Comparison of ENCODE assay signal across 11 cellular contexts in genomic region chr22:23695748-23696325, GRCh38. TPM values are rescaled to one million over a fixed set of nuclear protein-coding genes. Genes with fewer than 3 reads are reported as not detected.
DNase-seq lines count a peak whose midpoint lies in the region; ATAC-seq, FAIRE-seq and TF ChIP-seq lines count a peak whose summit lies in the region.
"Had no signal": no experiment of that assay in that cellular context is flagged by ENCODE, and none has a peak within 500 bp of the region (broad histone marks: within the 10 kb centered on the region; RNA-seq: fewer than 3 reads in every experiment).

No MANE protein-coding gene starts in this region.

- TF ChIP-seq POLR2A in GM12891 (IDR thresholded peaks at IDR 0.05; ENCODE audit: low read depth, low read length) = no peak

- H3K4me3 ChIP-seq in astrocyte (ENCODE audit: insufficient read depth, low read depth, low read length) = no peak overlapping the region
- H3K4me3 ChIP-seq in skin epidermis = peak overlapping the region in 1 of 7 experiments; percentile 24

- no peaks in the 10 kb centered on the region for H3K27me3 ChIP-seq in astrocyte (ENCODE audit: insufficient read depth, low read length)

- H3K27me3 Mint-ChIP-seq in astrocyte (ENCODE audit: low read depth, unreplicated experiment) = no peaks in the 10 kb centered on the region

- H3K27ac ChIP-seq in astrocyte (ENCODE audit: low read depth, low read length) (no peak overlapping the region), skin epidermis (peak overlapping the region in 16 of 21 experiments; percentile 32 to 93 (median 73))

- no peaks in the 10 kb centered on the region for H3K9me3 Mint-ChIP-seq in astrocyte (ENCODE audit: unreplicated experiment)

- peak overlapping the region; percentile 47 for H3K27ac Mint-ChIP-seq in astrocyte (ENCODE audit: unreplicated experiment)

- H3K4me3 Mint-ChIP-seq in astrocyte (ENCODE audit: unreplicated experiment) = no peak overlapping the region

- H3K9me3 ChIP-seq in astrocyte (ENCODE audit: insufficient read depth, low read depth, low read length) = no peaks in the 10 kb centered on the region

- H4K20me1 ChIP-seq in astrocyte (ENCODE audit: insufficient read depth, low read length) = peaks cover 25% of the 10 kb centered on the region

- H3K4me2 ChIP-seq in astrocyte (ENCODE audit: low read length) = no peak overlapping the region

- H3K79me2 ChIP-seq in astrocyte (ENCODE audit: insufficient read depth, low read length) = no peaks in the 10 kb centered on the region

- FAIRE-seq in GM12891 (lab: Jason Lieb, UNC) (peak; percentile 33), astrocyte (lab: Jason Lieb, UNC) (no peak)
- FAIRE-seq: frontal cortex, keratinocyte had no signal

- H2AFZ ChIP-seq in astrocyte (ENCODE audit: low read depth, low read length) = no peak overlapping the region

- H3K4me1 ChIP-seq in astrocyte (ENCODE audit: insufficient read depth, low read length) = peaks cover 10% of the 10 kb centered on the region

- DNase-seq in GM12891 (ENCODE audit: insufficient read length, low spot score) = no peak
- DNase-seq in astrocyte (ENCODE audit: low read depth) = no peak
- DNase-seq in amygdala (lab: John Stamatoyannopoulos, UW) = no peak
- DNase-seq in kidney glomerular epithelial cell (lab: John Stamatoyannopoulos, UW) = no peak
- DNase-seq: NCI-H345 had no signal

- no peak overlapping the region for H3K9ac ChIP-seq in astrocyte (ENCODE audit: low read length)

- TF ChIP-seq CTCF in astrocyte (IDR thresholded peaks at IDR 0.05; ENCODE audit: insufficient read depth, low read depth, low read length) = no peak

- ATAC-seq in HG03139 (IDR thresholded peaks at IDR 0.05; ENCODE audit: unreplicated experiment) (peak; percentile 13), HG02642 (IDR thresholded peaks at IDR 0.05; ENCODE audit: poor library complexity, unreplicated experiment) (no peak)

- H3K36me3 ChIP-seq in astrocyte (ENCODE audit: insufficient read depth, low read length) = peaks cover 12% of the 10 kb centered on the region

- H3K4me1 Mint-ChIP-seq in astrocyte (ENCODE audit: low read depth, unreplicated experiment) = peaks cover 5% of the 10 kb centered on the region

- H3K36me3 Mint-ChIP-seq in astrocyte (ENCODE audit: low read depth, unreplicated experiment) = peaks cover 36% of the 10 kb centered on the region

TF ChIP-seq in GM12891, 5 proteins besides CTCF, POLR2A, EP300 and RAD21:
- TF ChIP-seq PAX5 (IDR thresholded peaks at IDR 0.05; ENCODE audit: insufficient read depth, low read length, severe bottlenecking) = no peak
- TF ChIP-seq TAF1 (IDR thresholded peaks at IDR 0.05; ENCODE audit: low read depth, low read length) = no peak
- TF ChIP-seq POLR2AphosphoS5 (IDR thresholded peaks at IDR 0.05; ENCODE audit: low read depth, low read length) = no peak
- no peak for TF ChIP-seq POU2F2 (IDR thresholded peaks at IDR 0.05; ENCODE audit: low read depth, low read length)
- no peak for TF ChIP-seq SPI1 (IDR thresholded peaks at IDR 0.05; ENCODE audit: low read depth, low read length)

RNA-seq across cellular contexts. Expression of gene RGL4, which starts 5.0 kb away (rescaled TPM):
- polyA plus RNA-seq in GM12891 (2012; ENCODE audit: low read depth, missing spikeins) = 2.6 TPM
- not detected in 2 replicates for total RNA-seq in astrocyte
- total RNA-seq: frontal cortex, osteocyte had no signal
- polyA plus RNA-seq: keratinocyte had no signal

RNA-seq across cellular contexts. Expression of gene ZNF70, which starts 55.1 kb away (rescaled TPM):
- 0.65 TPM for polyA plus RNA-seq in GM12891 (2012; ENCODE audit: low read depth, missing spikeins)
- 8.8 and 10.3 TPM in 2 replicates for total RNA-seq in astrocyte

RNA-seq across cellular contexts. Expression of gene VPREB3, which starts 58.4 kb away (rescaled TPM):
- polyA plus RNA-seq in GM12891 (2012; ENCODE audit: low read depth, missing spikeins) = 28.4 TPM
- total RNA-seq in astrocyte = 0.50 TPM in 1 of 2 replicates, not detected in the other
- total RNA-seq: frontal cortex, osteocyte had no signal
- polyA plus RNA-seq: keratinocyte had no signal
